9 cellular contexts compared by ENCODE assay signal in the genomic region with DNA sequence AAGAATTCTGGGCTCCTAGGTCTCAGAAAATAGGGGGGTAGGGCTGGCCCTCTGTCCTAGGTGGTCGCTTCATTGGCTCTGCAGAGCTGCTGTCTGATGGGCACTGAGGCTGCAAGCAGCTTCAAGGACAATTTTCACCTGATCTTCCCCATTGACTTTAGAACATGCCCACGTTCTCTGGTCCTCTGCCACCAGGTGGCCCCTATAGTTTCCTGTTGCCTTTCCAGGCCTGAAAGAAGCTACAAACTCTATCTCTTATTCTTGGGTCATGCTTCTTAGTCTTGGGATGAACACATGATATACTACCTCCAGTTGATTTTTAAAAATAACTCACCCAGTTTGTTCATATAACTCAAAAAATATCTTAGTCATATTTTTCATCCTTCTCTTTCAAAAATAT. TPM values are rescaled to one million over a fixed set of nuclear protein-coding genes. Genes with fewer than 3 reads are reported as not detected.
DNase-seq lines count a peak whose midpoint lies in the region; ATAC-seq, FAIRE-seq and TF ChIP-seq lines count a peak whose summit lies in the region.
"Had no signal": no experiment of that assay in that cellular context is flagged by ENCODE, and none has a peak within 500 bp of the region (broad histone marks: within the 10 kb centered on the region; RNA-seq: fewer than 3 reads in every experiment).

No MANE protein-coding gene starts in this region.

- POLR2A ChIA-PET in HEK293 (lab: Yijun Ruan, JAX) (no interaction called here), RWPE1 (lab: Yijun Ruan, JAX; ENCODE audit: low non-redundant PET) (no interaction called here)
- POLR2A ChIA-PET in naive thymus-derived CD4-positive, alpha-beta T cell (lab: Charles Lee), result interaction anchor here (1.0 kb wide), 1 partner anchor 309 kb away, joined by 3 read pairs; the partner anchor contains the start of genes DHFR and MSH3

- H3K4me3 ChIP-seq in HEK293 (ENCODE audit: low read depth, low read length) (no peak overlapping the region), bronchial epithelial cell (ENCODE audit: low read depth, low read length) (no peak overlapping the region)
- H3K4me3 ChIP-seq in naive thymus-derived CD4-positive, alpha-beta T cell (ENCODE audit: low read length), result no peak overlapping the region

- H3K4me1 Mint-ChIP-seq in naive thymus-derived CD4-positive, alpha-beta T cell, result peaks cover 0 to 6% (median 3%) of the 10 kb centered on the region in 7 donors

- H3K36me3 ChIP-seq in HEK293 (ENCODE audit: control insufficient read depth in 2 of 2, insufficient read depth in 1 of 2, low read length in 2 of 2), result no peaks in the 10 kb centered on the region
- H3K36me3 ChIP-seq in bronchial epithelial cell (ENCODE audit: control insufficient read depth, insufficient read depth, low read length), result no peaks in the 10 kb centered on the region
- no peaks in the 10 kb centered on the region for H3K36me3 ChIP-seq in naive thymus-derived CD4-positive, alpha-beta T cell (ENCODE audit: control insufficient read depth in 2 of 3, insufficient read depth in 3 of 3, low read length in 3 of 3)

- DNase-seq in Caki2 (ENCODE audit: low read depth), result peak; percentile 10
- DNase-seq in RWPE1 (ENCODE audit: low spot score), result peak; percentile 52
- peak; percentile 35 for DNase-seq in bronchial epithelial cell (ENCODE audit: low read depth)
- peak in 8 of 9 donors; percentile 6 to 44 (median 30) for DNase-seq in naive thymus-derived CD4-positive, alpha-beta T cell
- DNase-seq in DMS79 treated with DMSO at 0.1 percent for 48 hours (lab: John Stamatoyannopoulos, UW), result no peak
- no peak for DNase-seq in NCI-H524 treated with DMSO at 0.1 percent for 48 hours (lab: John Stamatoyannopoulos, UW)

- no peak overlapping the region for H3K4me3 Mint-ChIP-seq in naive thymus-derived CD4-positive, alpha-beta T cell

- intact Hi-C loops in naive thymus-derived CD4-positive, alpha-beta T cell (cut with micrococcal nuclease), result loop anchor here (1.0 to 10.0 kb wide), 3 partner anchors 61 to 849 kb away; no protein-coding TSS in a partner anchor

- FAIRE-seq in bronchial epithelial cell (lab: Jason Lieb, UNC), result no peak
- FAIRE-seq: islet of Langerhans had no signal

- peak; percentile 31 for TF ChIP-seq CTCF in HEK293 (tag by site-specific recombination; IDR thresholded peaks at IDR 0.05)
- TF ChIP-seq CTCF in RWPE1 (conservative IDR thresholded peaks at IDR 0.05; ENCODE audit: low read depth), result peak; percentile 51
- TF ChIP-seq CTCF in bronchial epithelial cell (IDR thresholded peaks at IDR 0.05; ENCODE audit: insufficient read depth, low read length, severe bottlenecking), result peak; percentile 62

- no peaks in the 10 kb centered on the region for H3K9me3 ChIP-seq in HEK293 (ENCODE audit: control insufficient read depth, insufficient read depth, low read depth, low read length)
- H3K9me3 ChIP-seq in naive thymus-derived CD4-positive, alpha-beta T cell (ENCODE audit: control insufficient read depth in 2 of 3, low read length in 3 of 3), result no peaks in the 10 kb centered on the region

- H3K27ac ChIP-seq in HEK293 (ENCODE audit: extremely low read depth, low read depth, low read length) (no peak overlapping the region), RWPE1 (no peak overlapping the region)
- H3K27ac ChIP-seq in naive thymus-derived CD4-positive, alpha-beta T cell (ENCODE audit: low read depth, low read length), result no peak overlapping the region

- H3K4me1 ChIP-seq in HEK293 (ENCODE audit: control insufficient read depth, insufficient read depth, low read length), result no peaks in the 10 kb centered on the region
- H3K4me1 ChIP-seq in naive thymus-derived CD4-positive, alpha-beta T cell (ENCODE audit: control insufficient read depth in 2 of 2, insufficient read depth in 2 of 2, low read length in 2 of 2), result no peaks in the 10 kb centered on the region

- CTCF ChIA-PET in HEK293 (lab: Yijun Ruan, JAX) (interaction anchor here (0.6 to 1.1 kb wide), 8 partner anchors 14 to 325 kb away, joined by 3 to 5 read pairs (median 4); partner anchors contain the start of gene ZFYVE16), RWPE1 (lab: Yijun Ruan, JAX) (interaction anchor here (0.5 to 1.6 kb wide), 23 partner anchors 8 to 1321 kb away, joined by 3 to 11 read pairs (median 4); partner anchors contain the start of genes FAM151B and ZFYVE16)
- CTCF ChIA-PET in naive thymus-derived CD4-positive, alpha-beta T cell (lab: Charles Lee), result interaction anchor here (0.7 to 1.3 kb wide), 3 partner anchors 107 to 327 kb away, joined by 3 to 4 read pairs (median 3); no protein-coding TSS in a partner anchor

- H3K27ac Mint-ChIP-seq in naive thymus-derived CD4-positive, alpha-beta T cell, result no peak overlapping the region

- no peaks in the 10 kb centered on the region for H3K36me3 Mint-ChIP-seq in naive thymus-derived CD4-positive, alpha-beta T cell

- peak; percentile 63 for ATAC-seq in naive thymus-derived CD4-positive, alpha-beta T cell
- ATAC-seq in GM21723 (IDR thresholded peaks at IDR 0.05; ENCODE audit: unreplicated experiment), result no peak

- peaks cover 6 to 11% (median 8%) of the 10 kb centered on the region in 5 donors for H3K27me3 Mint-ChIP-seq in naive thymus-derived CD4-positive, alpha-beta T cell

- no peaks in the 10 kb centered on the region for H3K9me3 Mint-ChIP-seq in naive thymus-derived CD4-positive, alpha-beta T cell

- in situ Hi-C loops in Caki2 (cut with HindIII; ENCODE audit: low pct_unique_long_range_greater_than_20kb, low sequenced_read_pairs), result no loop called here

- no peaks in the 10 kb centered on the region for H3K27me3 ChIP-seq in bronchial epithelial cell (ENCODE audit: control insufficient read depth, insufficient read depth, low read length)
- H3K27me3 ChIP-seq in naive thymus-derived CD4-positive, alpha-beta T cell (ENCODE audit: control insufficient read depth in 2 of 2, insufficient read depth in 2 of 2, low read length in 2 of 2), result no peaks in the 10 kb centered on the region

TF ChIP-seq in HEK293, 187 proteins besides CTCF, POLR2A, EP300 and RAD21:
- TF ChIP-seq PRDM10 (tag by site-specific recombination; IDR thresholded peaks at IDR 0.05) (peak; percentile 51), EGR2 (tag by site-specific recombination; IDR thresholded peaks at IDR 0.05; ENCODE audit: low read depth) (no peak), ZNF654 (tag by site-specific recombination; IDR thresholded peaks at IDR 0.05; ENCODE audit: low read depth) (0 out of 2 replicates have a peak, but pooled peaks have one; percentile 18)

RNA-seq across cellular contexts. Expression of gene SPZ1, which starts 26.3 kb away (rescaled TPM):
- total RNA-seq in Caki2 (2014; rRNA removed; shearing (Covaris generic); ENCODE audit: low replicate concordance), result not detected in 2 replicates
- not detected in 2 replicates for total RNA-seq in bronchial epithelial cell
- total RNA-seq in naive thymus-derived CD4-positive, alpha-beta T cell, result not detected
- polyA plus RNA-seq in naive thymus-derived CD4-positive, alpha-beta T cell, result not detected

Comparison
In these comparisons a context has a peak if more than half of its experiments do, and no peak if none do; other contexts are left out.
1. DNase-seq: peak in Caki2 (single experiment), RWPE1 (single experiment), bronchial epithelial cell (single experiment) and naive thymus-derived CD4-positive, alpha-beta T cell (8 of 9); none in DMS79 treated with DMSO at 0.1 percent for 48 hours (single experiment) and NCI-H524 treated with DMSO at 0.1 percent for 48 hours (single experiment).
2. Peak in every context shown above with its lines, with median percentiles within 50 percentile points of each other: CTCF ChIP-seq.